Comparison of ENCODE assay signal across 9 cellular contexts in the genomic region with DNA sequence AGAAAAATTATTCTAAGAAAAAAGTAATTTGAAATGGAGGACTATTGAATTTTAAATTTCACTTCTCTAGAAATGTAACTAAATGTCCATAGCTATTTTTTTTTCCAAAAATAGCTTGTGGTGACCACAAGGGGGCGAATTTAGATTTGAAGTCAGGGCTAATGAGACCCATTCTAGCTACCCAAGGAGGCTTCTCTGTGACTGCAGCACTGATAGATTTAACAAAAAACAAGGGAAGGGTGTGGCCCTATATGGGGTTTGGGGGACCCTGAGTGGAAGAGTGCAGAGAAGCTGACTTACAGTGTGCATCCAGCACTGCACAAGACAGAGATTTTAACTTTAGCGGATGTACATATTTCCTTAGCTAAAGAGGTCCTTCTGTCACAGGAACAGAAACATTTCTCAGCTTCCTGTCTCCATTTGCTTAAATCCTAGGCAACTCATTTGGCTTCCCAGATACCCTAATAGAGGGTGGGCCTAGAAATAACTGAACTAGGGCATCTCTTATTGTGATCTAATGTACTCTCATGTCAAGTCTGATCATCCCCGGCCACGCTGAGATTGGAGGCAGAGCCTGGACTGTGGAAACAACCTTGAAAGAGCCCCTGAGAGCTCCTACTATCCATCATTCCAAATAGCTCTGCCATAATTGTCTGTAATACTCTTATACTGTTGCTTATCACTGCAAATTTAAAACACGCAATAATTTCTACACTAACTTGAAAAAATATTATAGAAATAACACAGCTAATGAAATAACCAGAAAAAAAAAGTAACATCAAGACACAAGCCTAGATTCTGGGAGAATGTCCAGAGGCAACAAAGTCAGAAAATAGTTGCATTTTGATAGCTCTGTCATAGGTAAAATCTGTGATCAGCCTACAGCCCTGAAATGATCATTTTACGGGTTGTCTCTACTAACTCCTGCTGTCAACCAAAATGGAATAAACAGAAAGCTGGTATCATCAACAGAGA.
DNase-seq lines count a peak whose midpoint lies in the region; ATAC-seq, FAIRE-seq and TF ChIP-seq lines count a peak whose summit lies in the region.
"Had no signal": no experiment of that assay in that cellular context is flagged by ENCODE, and none has a peak within 500 bp of the region (broad histone marks: within the 10 kb centered on the region; RNA-seq: fewer than 3 reads in every experiment).

No MANE protein-coding gene starts in this region.

- no peak overlapping the region for H2AFZ ChIP-seq in SU-DHL-6 (ENCODE audit: low read depth, low read length, severe bottlenecking)

- H3K9me3 ChIP-seq in SU-DHL-6 (ENCODE audit: insufficient read depth, low read length) (no peaks in the 10 kb centered on the region), transverse colon (no peaks in the 10 kb centered on the region)
- H3K9me3 ChIP-seq: SJSA1 had no signal

- intact Hi-C loops in transverse colon (cut with DNase I; ENCODE audit: low total_unique reads) = no loop called here

- no peaks in the 10 kb centered on the region for H3K9me2 ChIP-seq in SU-DHL-6 (replicated peaks; ENCODE audit: insufficient read depth, low read length)

- no peaks in the 10 kb centered on the region for H4K20me1 ChIP-seq in SU-DHL-6 (ENCODE audit: low read depth, low read length)

- H3K27me3 ChIP-seq in SU-DHL-6 (ENCODE audit: low read length) = no peaks in the 10 kb centered on the region
- no peaks in the 10 kb centered on the region for H3K27me3 ChIP-seq in transverse colon

- H3K4me3 Mint-ChIP-seq in activated T-cell treated with anti-CD3 and anti-CD28 coated beads, Interleukin-2, amount 50 U/mL, for 24 hours = no peak overlapping the region

- H3K4me3 ChIP-seq in SU-DHL-6 (ENCODE audit: insufficient read depth, low read length, poor library complexity, severe bottlenecking) (no peak overlapping the region), transverse colon (no peak overlapping the region)
- H3K4me3 ChIP-seq: SJSA1 had no signal

- H3F3A ChIP-seq in SU-DHL-6 (ENCODE audit: insufficient read depth) = no peaks in the 10 kb centered on the region

- H3K9me3 Mint-ChIP-seq in activated T-cell treated with anti-CD3 and anti-CD28 coated beads, Interleukin-2, amount 50 U/mL, for 24 hours = no peaks in the 10 kb centered on the region

- H3K27ac ChIP-seq in SU-DHL-6 (ENCODE audit: low read depth, low read length) (no peak overlapping the region), transverse colon (no peak overlapping the region)
- H3K27ac ChIP-seq: SJSA1 had no signal

- WGBS in transverse colon (ENCODE audit: low coverage in 1 of 2), 2 donors = 67 to 70% methylated on average over 4 to 6 of the region's 6 CpGs

- H3K4me2 ChIP-seq in SU-DHL-6 (ENCODE audit: low read depth, low read length, poor library complexity, severe bottlenecking) = no peak overlapping the region

- no peak for TF ChIP-seq POLR2A in transverse colon (IDR thresholded peaks at IDR 0.05)

- no peaks in the 10 kb centered on the region for H3K36me3 Mint-ChIP-seq in activated T-cell treated with anti-CD3 and anti-CD28 coated beads, Interleukin-2, amount 50 U/mL, for 24 hours (ENCODE audit: low read depth)

- no peaks in the 10 kb centered on the region for H3K4me1 ChIP-seq in transverse colon
- H3K4me1 ChIP-seq: SJSA1 had no signal

- TF ChIP-seq EP300 in transverse colon (IDR thresholded peaks at IDR 0.05; ENCODE audit: low read depth) = no peak

- no peak overlapping the region for H3K9ac ChIP-seq in SU-DHL-6 (ENCODE audit: low read length)

- TF ChIP-seq CTCF in D721Med (IDR thresholded peaks at IDR 0.05; ENCODE audit: insufficient read depth, missing control alignments) (peak; percentile 65), GM20000 (IDR thresholded peaks at IDR 0.05; ENCODE audit: extremely low read depth, missing control alignments) (peak; percentile 29), SU-DHL-6 (IDR thresholded peaks at IDR 0.05; ENCODE audit: insufficient read depth, low read length, poor library complexity, severe bottlenecking) (peak; percentile 39), transverse colon (IDR thresholded peaks at IDR 0.05) (peak; percentile 23 to 49 (median 37))

- H3K27ac Mint-ChIP-seq in activated T-cell treated with anti-CD3 and anti-CD28 coated beads, Interleukin-2, amount 50 U/mL, for 24 hours = no peak overlapping the region

- no peaks in the 10 kb centered on the region for H3K4me1 Mint-ChIP-seq in activated T-cell treated with anti-CD3 and anti-CD28 coated beads, Interleukin-2, amount 50 U/mL, for 24 hours (ENCODE audit: low read depth)

- ATAC-seq in GM21825 (IDR thresholded peaks at IDR 0.05; ENCODE audit: unreplicated experiment) = no peak

- no peaks in the 10 kb centered on the region for H3K27me3 Mint-ChIP-seq in activated T-cell treated with anti-CD3 and anti-CD28 coated beads, Interleukin-2, amount 50 U/mL, for 24 hours

- no peak for FAIRE-seq in D721Med (lab: Jason Lieb, UNC)

- DNase-seq in D721Med (ENCODE audit: insufficient read length, low spot score) (no peak), GM20000 (ENCODE audit: low spot score) (peak; percentile 8), LoVo (ENCODE audit: low spot score) (peak; percentile 41), globus pallidus (ENCODE audit: low spot score) (peak; percentile 38), transverse colon (no peak)
- DNase-seq in activated T-cell treated with anti-CD3 and anti-CD28 coated beads, Interleukin-2, amount 50 U/mL, for 24 hours = no peak

- H3K79me2 ChIP-seq in SU-DHL-6 (ENCODE audit: insufficient read depth, low read length) = no peaks in the 10 kb centered on the region

- H3K36me3 ChIP-seq in SU-DHL-6 (ENCODE audit: low read length) = no peaks in the 10 kb centered on the region
- H3K36me3 ChIP-seq in transverse colon = no peaks in the 10 kb centered on the region
- H3K36me3 ChIP-seq: SJSA1 had no signal

- in situ Hi-C loops in transverse colon (cut with MboI; ENCODE audit: low pct_ligation_motif_present in 1 of 4, low pct_unique_long_range_greater_than_20kb in 1 of 4, low sequenced_read_pairs in 3 of 4) = no loop called here

Comparison
In these comparisons a context has a peak if more than half of its experiments do, and no peak if none do; other contexts are left out.
1. DNase-seq: peak in GM20000 (single experiment), LoVo (single experiment) and globus pallidus (single experiment); none in D721Med (single experiment), transverse colon (single experiment) and activated T-cell treated with anti-CD3 and anti-CD28 coated beads, Interleukin-2, amount 50 U/mL, for 24 hours (single experiment).
2. Peak in every context shown above with its lines, with median percentiles within 50 percentile points of each other: CTCF ChIP-seq.